ENCODE assay signal across 1 cellular context in the genomic region with DNA sequence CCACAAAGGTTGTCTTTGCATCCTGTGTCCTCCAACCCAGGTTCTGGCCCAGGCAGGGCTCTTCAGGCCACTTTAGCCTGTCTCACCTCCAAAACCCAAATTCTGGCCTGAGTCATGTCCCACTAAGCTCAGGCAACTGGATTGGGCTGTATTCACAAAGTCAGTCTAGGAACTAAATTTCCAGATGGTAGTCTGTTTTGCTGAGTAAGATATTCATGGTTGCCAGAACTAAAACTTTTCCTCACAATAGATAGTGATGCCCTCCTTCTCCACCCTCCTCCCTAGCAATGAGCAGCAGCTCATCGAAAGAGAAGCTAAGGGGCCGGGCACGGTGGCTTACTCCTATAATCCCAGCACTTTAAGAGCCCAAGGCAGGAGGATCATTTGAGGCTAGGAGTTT.
TF ChIP-seq lines count a peak whose summit lies in the region.

No MANE protein-coding gene starts in this region.

TF ChIP-seq in HepG2, 621 proteins besides CTCF, POLR2A, EP300 and RAD21:
- TF ChIP-seq CBX1 (IDR thresholded peaks at IDR 0.05; ENCODE audit: low read depth) (no peak), MAFF (IDR thresholded peaks at IDR 0.05; ENCODE audit: low read depth, low read length) (peak; percentile 83), SUZ12 (IDR thresholded peaks at IDR 0.05; ENCODE audit: low read depth, low read length) (no peak), ZBTB20 (CRISPR knock-in tag; IDR thresholded peaks at IDR 0.05; ENCODE audit: borderline replicate concordance, low read depth) (no peak), EHMT2 (IDR thresholded peaks at IDR 0.05; ENCODE audit: borderline replicate concordance, low read depth, low read length) (no peak), ZNF709 (CRISPR knock-in tag; IDR thresholded peaks at IDR 0.05) (no peak), MAFK (conservative IDR thresholded peaks at IDR 0.05 in 1 of 2, IDR thresholded peaks at IDR 0.05 in 1 of 2; ENCODE audit: low read length in 2 of 2) (peak; percentile 82 to 92), SOX6 (IDR thresholded peaks at IDR 0.05) (no peak), SOX6 (CRISPR knock-in tag; IDR thresholded peaks at IDR 0.05) (no peak), ZIK1 (CRISPR knock-in tag; IDR thresholded peaks at IDR 0.05; ENCODE audit: borderline replicate concordance, low read depth) (no peak), ZNF343 (CRISPR knock-in tag; IDR thresholded peaks at IDR 0.05) (no peak), KLF15 (CRISPR knock-in tag; IDR thresholded peaks at IDR 0.05; ENCODE audit: borderline replicate concordance) (no peak), CEBPG (CRISPR knock-in tag; IDR thresholded peaks at IDR 0.05) (no peak), SMYD3 (CRISPR knock-in tag; IDR thresholded peaks at IDR 0.05) (no peak)
- TF ChIP-seq, protein P1, sequence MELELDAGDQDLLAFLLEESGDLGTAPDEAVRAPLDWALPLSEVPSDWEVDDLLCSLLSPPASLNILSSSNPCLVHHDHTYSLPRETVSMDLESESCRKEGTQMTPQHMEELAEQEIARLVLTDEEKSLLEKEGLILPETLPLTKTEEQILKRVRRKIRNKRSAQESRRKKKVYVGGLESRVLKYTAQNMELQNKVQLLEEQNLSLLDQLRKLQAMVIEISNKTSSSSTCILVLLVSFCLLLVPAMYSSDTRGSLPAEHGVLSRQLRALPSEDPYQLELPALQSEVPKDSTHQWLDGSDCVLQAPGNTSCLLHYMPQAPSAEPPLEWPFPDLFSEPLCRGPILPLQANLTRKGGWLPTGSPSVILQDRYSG (CRISPR knock-in tag; IDR thresholded peaks at IDR 0.05): no peak
- TF ChIP-seq, protein P2, sequence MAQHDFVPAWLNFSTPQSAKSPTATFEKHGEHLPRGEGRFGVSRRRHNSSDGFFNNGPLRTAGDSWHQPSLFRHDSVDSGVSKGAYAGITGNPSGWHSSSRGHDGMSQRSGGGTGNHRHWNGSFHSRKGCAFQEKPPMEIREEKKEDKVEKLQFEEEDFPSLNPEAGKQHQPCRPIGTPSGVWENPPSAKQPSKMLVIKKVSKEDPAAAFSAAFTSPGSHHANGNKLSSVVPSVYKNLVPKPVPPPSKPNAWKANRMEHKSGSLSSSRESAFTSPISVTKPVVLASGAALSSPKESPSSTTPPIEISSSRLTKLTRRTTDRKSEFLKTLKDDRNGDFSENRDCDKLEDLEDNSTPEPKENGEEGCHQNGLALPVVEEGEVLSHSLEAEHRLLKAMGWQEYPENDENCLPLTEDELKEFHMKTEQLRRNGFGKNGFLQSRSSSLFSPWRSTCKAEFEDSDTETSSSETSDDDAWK (CRISPR knock-in tag; IDR thresholded peaks at IDR 0.05): no peak
- TF ChIP-seq, protein P3, sequence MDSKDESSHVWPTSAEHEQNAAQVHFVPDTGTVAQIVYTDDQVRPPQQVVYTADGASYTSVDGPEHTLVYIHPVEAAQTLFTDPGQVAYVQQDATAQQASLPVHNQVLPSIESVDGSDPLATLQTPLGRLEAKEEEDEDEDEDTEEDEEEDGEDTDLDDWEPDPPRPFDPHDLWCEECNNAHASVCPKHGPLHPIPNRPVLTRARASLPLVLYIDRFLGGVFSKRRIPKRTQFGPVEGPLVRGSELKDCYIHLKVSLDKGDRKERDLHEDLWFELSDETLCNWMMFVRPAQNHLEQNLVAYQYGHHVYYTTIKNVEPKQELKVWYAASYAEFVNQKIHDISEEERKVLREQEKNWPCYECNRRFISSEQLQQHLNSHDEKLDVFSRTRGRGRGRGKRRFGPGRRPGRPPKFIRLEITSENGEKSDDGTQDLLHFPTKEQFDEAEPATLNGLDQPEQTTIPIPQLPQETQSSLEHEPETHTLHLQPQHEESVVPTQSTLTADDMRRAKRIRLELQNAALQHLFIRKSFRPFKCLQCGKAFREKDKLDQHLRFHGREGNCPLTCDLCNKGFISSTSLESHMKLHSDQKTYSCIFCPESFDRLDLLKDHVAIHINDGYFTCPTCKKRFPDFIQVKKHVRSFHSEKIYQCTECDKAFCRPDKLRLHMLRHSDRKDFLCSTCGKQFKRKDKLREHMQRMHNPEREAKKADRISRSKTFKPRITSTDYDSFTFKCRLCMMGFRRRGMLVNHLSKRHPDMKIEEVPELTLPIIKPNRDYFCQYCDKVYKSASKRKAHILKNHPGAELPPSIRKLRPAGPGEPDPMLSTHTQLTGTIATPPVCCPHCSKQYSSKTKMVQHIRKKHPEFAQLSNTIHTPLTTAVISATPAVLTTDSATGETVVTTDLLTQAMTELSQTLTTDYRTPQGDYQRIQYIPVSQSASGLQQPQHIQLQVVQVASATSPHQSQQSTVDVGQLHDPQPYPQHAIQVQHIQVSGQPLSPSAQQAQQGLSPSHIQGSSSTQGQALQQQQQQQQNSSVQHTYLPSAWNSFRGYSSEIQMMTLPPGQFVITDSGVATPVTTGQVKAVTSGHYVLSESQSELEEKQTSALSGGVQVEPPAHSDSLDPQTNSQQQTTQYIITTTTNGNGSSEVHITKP (CRISPR knock-in tag; IDR thresholded peaks at IDR 0.05; ENCODE audit: low read depth): no peak
